ENCODE assay signal across 8 cellular contexts in genomic region chr17:8176197-8176940, GRCh38. TPM values are rescaled to one million over a fixed set of nuclear protein-coding genes. Genes with fewer than 3 reads are reported as not detected.
DNase-seq lines count a peak whose midpoint lies in the region; ATAC-seq and TF ChIP-seq lines count a peak whose summit lies in the region.

TSS of gene TMEM107 (minus strand) at chr17:8176380. CDS start at chr17:8176286, 94 bp downstream.

- no peaks in the 10 kb centered on the region for H3K36me3 ChIP-seq in mucosa of descending colon (ENCODE audit: low read depth)

- intact Hi-C loops in mucosa of descending colon (cut with DNase I, micrococcal nuclease) = no loop called here

- peaks cover 22% of the 10 kb centered on the region for H3K4me1 ChIP-seq in mucosa of descending colon (ENCODE audit: low read depth)

- no peaks in the 10 kb centered on the region for H3K9me3 ChIP-seq in mucosa of descending colon

- ATAC-seq in mucosa of descending colon = peak; percentile 81

- peak; percentile 35 for DNase-seq in NCI-H2107 (lab: John Stamatoyannopoulos, UW)
- DNase-seq in NCI-H2107 treated with DMSO at 0.1 percent for 48 hours (lab: John Stamatoyannopoulos, UW; ENCODE audit: unreplicated experiment) = no peak
- DNase-seq in HPDE6-E6E7 (ENCODE audit: extremely low spot score) = peak; percentile 64
- DNase-seq in OCI-M1 (lab: John Stamatoyannopoulos, UW) = peak; percentile 97
- peak; percentile 85 for DNase-seq in activated T-cell treated with anti-CD3 and anti-CD28 coated beads for 48 hours (ENCODE audit: low read depth)
- no peak for DNase-seq in epithelial cell of proximal tubule (ENCODE audit: low read depth)
- DNase-seq in mucosa of descending colon = peak; percentile 93 to 95 (median 94)
- peak; percentile 92 for DNase-seq in stimulated activated CD8-positive, alpha-beta memory T cell treated with anti-CD3 and anti-CD28 coated beads, Interleukin-4, amount 100 ng/mL, for 48 hours

- H3K4me3 ChIP-seq in epithelial cell of proximal tubule (ENCODE audit: low read depth, low read length) (peak within 1 kb of the TSS; percentile 77), mucosa of descending colon (peak within 1 kb of the TSS; percentile 38)

- no peak for TF ChIP-seq CTCF in epithelial cell of proximal tubule (conservative IDR thresholded peaks at IDR 0.05; ENCODE audit: low read depth, low read length)
- no peak for TF ChIP-seq CTCF in mucosa of descending colon (IDR thresholded peaks at IDR 0.05)

RNA-seq across cellular contexts. Expression of gene TMEM107, which starts in this region (rescaled TPM):
- total RNA-seq in epithelial cell of proximal tubule = 16.9 and 24.3 TPM in 2 replicates
- total RNA-seq in mucosa of descending colon = 10 to 100 TPM in 1 of 3 donors, 1 to 10 TPM in 2; 8.0 to 19.1 (median 9.6) TPM

Comparison
In these comparisons a context has a peak if more than half of its experiments do, and no peak if none do; other contexts are left out.
1. DNase-seq: peak in NCI-H2107 (single experiment), HPDE6-E6E7 (single experiment), OCI-M1 (single experiment), activated T-cell treated with anti-CD3 and anti-CD28 coated beads for 48 hours (single experiment), mucosa of descending colon (3 of 3) and stimulated activated CD8-positive, alpha-beta memory T cell treated with anti-CD3 and anti-CD28 coated beads, Interleukin-4, amount 100 ng/mL, for 48 hours (single experiment); none in NCI-H2107 treated with DMSO at 0.1 percent for 48 hours (single experiment) and epithelial cell of proximal tubule (single experiment).